1 cellular context compared by ENCODE assay signal in the genomic region with DNA sequence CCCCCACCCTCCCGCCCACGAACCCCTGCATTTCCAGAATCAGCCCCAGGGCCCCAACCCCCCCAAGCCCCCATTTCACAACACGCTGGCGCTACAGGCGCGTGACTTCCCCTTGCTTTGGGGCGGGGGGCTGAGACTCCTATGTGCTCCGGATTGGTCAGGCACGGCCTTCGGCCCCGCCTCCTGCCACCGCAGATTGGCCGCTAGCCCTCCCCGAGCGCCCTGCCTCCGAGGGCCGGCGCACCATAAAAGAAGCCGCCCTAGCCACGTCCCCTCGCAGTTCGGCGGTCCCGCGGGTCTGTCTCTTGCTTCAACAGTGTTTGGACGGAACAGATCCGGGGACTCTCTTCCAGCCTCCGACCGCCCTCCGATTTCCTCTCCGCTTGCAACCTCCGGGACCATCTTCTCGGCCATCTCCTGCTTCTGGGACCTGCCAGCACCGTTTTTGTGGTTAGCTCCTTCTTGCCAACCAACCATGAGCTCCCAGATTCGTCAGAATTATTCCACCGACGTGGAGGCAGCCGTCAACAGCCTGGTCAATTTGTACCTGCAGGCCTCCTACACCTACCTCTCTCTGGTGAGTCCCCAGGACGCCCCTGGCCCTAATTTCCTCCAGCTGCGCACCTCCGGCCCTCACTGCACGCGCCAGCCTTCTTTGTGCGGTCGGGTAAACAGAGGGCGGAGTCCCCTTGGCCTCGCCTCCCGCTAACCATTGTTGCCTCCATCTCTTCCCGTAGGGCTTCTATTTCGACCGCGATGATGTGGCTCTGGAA.
TF ChIP-seq lines count a peak whose summit lies in the region.

A gene (plus strand): TSS at position 277 of the 773 bp plus-strand sequence. CDS start 199 bp downstream, at position 476.

TF ChIP-seq in GM23338, 12 proteins besides CTCF, POLR2A, EP300 and RAD21 (continued from another document):
- TF ChIP-seq, protein P1, sequence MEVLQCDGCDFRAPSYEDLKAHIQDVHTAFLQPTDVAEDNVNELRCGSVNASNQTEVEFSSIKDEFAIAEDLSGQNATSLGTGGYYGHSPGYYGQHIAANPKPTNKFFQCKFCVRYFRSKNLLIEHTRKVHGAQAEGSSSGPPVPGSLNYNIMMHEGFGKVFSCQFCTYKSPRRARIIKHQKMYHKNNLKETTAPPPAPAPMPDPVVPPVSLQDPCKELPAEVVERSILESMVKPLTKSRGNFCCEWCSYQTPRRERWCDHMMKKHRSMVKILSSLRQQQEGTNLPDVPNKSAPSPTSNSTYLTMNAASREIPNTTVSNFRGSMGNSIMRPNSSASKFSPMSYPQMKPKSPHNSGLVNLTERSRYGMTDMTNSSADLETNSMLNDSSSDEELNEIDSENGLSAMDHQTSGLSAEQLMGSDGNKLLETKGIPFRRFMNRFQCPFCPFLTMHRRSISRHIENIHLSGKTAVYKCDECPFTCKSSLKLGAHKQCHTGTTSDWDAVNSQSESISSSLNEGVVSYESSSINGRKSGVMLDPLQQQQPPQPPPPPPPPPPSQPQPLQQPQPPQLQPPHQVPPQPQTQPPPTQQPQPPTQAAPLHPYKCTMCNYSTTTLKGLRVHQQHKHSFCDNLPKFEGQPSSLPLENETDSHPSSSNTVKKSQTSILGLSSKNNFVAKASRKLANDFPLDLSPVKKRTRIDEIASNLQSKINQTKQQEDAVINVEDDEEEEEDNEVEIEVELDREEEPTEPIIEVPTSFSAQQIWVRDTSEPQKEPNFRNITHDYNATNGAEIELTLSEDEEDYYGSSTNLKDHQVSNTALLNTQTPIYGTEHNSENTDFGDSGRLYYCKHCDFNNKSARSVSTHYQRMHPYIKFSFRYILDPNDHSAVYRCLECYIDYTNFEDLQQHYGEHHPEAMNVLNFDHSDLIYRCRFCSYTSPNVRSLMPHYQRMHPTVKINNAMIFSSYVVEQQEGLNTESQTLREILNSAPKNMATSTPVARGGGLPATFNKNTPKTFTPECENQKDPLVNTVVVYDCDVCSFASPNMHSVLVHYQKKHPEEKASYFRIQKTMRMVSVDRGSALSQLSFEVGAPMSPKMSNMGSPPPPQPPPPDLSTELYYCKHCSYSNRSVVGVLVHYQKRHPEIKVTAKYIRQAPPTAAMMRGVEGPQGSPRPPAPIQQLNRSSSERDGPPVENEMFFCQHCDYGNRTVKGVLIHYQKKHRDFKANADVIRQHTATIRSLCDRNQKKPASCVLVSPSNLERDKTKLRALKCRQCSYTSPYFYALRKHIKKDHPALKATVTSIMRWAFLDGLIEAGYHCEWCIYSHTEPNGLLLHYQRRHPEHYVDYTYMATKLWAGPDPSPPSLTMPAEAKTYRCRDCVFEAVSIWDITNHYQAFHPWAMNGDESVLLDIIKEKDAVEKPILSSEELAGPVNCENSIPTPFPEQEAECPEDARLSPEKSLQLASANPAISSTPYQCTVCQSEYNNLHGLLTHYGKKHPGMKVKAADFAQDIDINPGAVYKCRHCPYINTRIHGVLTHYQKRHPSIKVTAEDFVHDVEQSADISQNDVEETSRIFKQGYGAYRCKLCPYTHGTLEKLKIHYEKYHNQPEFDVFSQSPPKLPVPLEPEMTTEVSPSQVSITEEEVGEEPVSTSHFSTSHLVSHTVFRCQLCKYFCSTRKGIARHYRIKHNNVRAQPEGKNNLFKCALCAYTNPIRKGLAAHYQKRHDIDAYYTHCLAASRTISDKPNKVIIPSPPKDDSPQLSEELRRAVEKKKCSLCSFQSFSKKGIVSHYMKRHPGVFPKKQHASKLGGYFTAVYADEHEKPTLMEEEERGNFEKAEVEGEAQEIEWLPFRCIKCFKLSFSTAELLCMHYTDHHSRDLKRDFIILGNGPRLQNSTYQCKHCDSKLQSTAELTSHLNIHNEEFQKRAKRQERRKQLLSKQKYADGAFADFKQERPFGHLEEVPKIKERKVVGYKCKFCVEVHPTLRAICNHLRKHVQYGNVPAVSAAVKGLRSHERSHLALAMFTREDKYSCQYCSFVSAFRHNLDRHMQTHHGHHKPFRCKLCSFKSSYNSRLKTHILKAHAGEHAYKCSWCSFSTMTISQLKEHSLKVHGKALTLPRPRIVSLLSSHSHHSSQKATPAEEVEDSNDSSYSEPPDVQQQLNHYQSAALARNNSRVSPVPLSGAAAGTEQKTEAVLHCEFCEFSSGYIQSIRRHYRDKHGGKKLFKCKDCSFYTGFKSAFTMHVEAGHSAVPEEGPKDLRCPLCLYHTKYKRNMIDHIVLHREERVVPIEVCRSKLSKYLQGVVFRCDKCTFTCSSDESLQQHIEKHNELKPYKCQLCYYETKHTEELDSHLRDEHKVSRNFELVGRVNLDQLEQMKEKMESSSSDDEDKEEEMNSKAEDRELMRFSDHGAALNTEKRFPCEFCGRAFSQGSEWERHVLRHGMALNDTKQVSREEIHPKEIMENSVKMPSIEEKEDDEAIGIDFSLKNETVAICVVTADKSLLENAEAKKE (CRISPR knock-in tag; IDR thresholded peaks at IDR 0.05): no peak
- TF ChIP-seq ZNF331 (CRISPR knock-in tag; IDR thresholded peaks at IDR 0.05; ENCODE audit: low read depth): no peak
- peak; percentile 100 for TF ChIP-seq POLR2AphosphoS5 (IDR thresholded peaks at IDR 0.05; ENCODE audit: low read depth)
- no peak for TF ChIP-seq ZNF114 (CRISPR knock-in tag; IDR thresholded peaks at IDR 0.05)
- TF ChIP-seq CREB1 (CRISPR knock-in tag; IDR thresholded peaks at IDR 0.05; ENCODE audit: low read depth): 0 out of 2 replicates have a peak, but pooled peaks have one; percentile 5
- TF ChIP-seq, protein P2, sequence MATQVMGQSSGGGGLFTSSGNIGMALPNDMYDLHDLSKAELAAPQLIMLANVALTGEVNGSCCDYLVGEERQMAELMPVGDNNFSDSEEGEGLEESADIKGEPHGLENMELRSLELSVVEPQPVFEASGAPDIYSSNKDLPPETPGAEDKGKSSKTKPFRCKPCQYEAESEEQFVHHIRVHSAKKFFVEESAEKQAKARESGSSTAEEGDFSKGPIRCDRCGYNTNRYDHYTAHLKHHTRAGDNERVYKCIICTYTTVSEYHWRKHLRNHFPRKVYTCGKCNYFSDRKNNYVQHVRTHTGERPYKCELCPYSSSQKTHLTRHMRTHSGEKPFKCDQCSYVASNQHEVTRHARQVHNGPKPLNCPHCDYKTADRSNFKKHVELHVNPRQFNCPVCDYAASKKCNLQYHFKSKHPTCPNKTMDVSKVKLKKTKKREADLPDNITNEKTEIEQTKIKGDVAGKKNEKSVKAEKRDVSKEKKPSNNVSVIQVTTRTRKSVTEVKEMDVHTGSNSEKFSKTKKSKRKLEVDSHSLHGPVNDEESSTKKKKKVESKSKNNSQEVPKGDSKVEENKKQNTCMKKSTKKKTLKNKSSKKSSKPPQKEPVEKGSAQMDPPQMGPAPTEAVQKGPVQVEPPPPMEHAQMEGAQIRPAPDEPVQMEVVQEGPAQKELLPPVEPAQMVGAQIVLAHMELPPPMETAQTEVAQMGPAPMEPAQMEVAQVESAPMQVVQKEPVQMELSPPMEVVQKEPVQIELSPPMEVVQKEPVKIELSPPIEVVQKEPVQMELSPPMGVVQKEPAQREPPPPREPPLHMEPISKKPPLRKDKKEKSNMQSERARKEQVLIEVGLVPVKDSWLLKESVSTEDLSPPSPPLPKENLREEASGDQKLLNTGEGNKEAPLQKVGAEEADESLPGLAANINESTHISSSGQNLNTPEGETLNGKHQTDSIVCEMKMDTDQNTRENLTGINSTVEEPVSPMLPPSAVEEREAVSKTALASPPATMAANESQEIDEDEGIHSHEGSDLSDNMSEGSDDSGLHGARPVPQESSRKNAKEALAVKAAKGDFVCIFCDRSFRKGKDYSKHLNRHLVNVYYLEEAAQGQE (IDR thresholded peaks at IDR 0.05; ENCODE audit: unreplicated experiment): peak; percentile 30
- TF ChIP-seq, protein P3, sequence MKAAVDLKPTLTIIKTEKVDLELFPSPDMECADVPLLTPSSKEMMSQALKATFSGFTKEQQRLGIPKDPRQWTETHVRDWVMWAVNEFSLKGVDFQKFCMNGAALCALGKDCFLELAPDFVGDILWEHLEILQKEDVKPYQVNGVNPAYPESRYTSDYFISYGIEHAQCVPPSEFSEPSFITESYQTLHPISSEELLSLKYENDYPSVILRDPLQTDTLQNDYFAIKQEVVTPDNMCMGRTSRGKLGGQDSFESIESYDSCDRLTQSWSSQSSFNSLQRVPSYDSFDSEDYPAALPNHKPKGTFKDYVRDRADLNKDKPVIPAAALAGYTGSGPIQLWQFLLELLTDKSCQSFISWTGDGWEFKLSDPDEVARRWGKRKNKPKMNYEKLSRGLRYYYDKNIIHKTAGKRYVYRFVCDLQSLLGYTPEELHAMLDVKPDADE (IDR thresholded peaks at IDR 0.05): peak; percentile 66
